ENCODE assay signal across 8 cellular contexts in genomic region chr15:96466548-96466947, GRCh38.
"Had no signal": no experiment of that assay in that cellular context is flagged by ENCODE, and none has a peak within 500 bp of the region (broad histone marks: within the 10 kb centered on the region; RNA-seq: fewer than 3 reads in every experiment).

No MANE protein-coding gene starts in this region.

- H3K4me3 ChIP-seq: GM23248, HAP-1 had no signal

- H3K27ac ChIP-seq: GM23248, HL-60 had no signal

- H3K9ac ChIP-seq: GM23248 had no signal

- H3K4me1 ChIP-seq: HAP-1 had no signal

- H3K36me3 ChIP-seq: HAP-1 had no signal

- ATAC-seq: HCT116 had no signal

- H3K9me3 ChIP-seq: HAP-1 had no signal

- H2AFZ ChIP-seq: GM23248 had no signal

- DNase-seq: GM23248, GOT3, H7, HFFc6, KG1 had no signal
